ENCODE assay signal across 9 cellular contexts in genomic region chr1:27689423-27690173, GRCh38. TPM values are rescaled to one million over a fixed set of nuclear protein-coding genes. Genes with fewer than 3 reads are reported as not detected.
DNase-seq lines count a peak whose midpoint lies in the region; ATAC-seq and TF ChIP-seq lines count a peak whose summit lies in the region.
"Had no signal": no experiment of that assay in that cellular context is flagged by ENCODE, and none has a peak within 500 bp of the region (broad histone marks: within the 10 kb centered on the region; RNA-seq: fewer than 3 reads in every experiment).

No MANE protein-coding gene starts in this region.

- no peak for TF ChIP-seq CTCF in fibroblast of mammary gland (conservative IDR thresholded peaks at IDR 0.05; ENCODE audit: control insufficient read depth, insufficient read depth, low read depth, low read length)

- H3K27ac Mint-ChIP-seq in activated naive CD4-positive, alpha-beta T cell treated with anti-CD3 and anti-CD28 coated beads, Interleukin-2, amount 50 U/mL, for 72 hours: peak overlapping the region; percentile 6 to 13
- no peak overlapping the region for H3K27ac Mint-ChIP-seq in activated naive CD4-positive, alpha-beta T cell treated with anti-CD3 and anti-CD28 coated beads, Interleukin-2, amount 10 ng/mL, durations not matched to agents 7 days and 5 days
- H3K27ac Mint-ChIP-seq in stimulated activated memory B cell treated with anti-CD40 and anti-IgM and Interleukin-4, amounts not matched to agents 10 μg/mL and 1 μg/mL and 100 μg/mL, for 72 hours: peak overlapping the region; percentile 73

- H3K4me3 Mint-ChIP-seq in activated naive CD4-positive, alpha-beta T cell treated with anti-CD3 and anti-CD28 coated beads, Interleukin-2, amount 10 ng/mL, durations not matched to agents 7 days and 5 days: no peak overlapping the region
- H3K4me3 Mint-ChIP-seq in stimulated activated memory B cell treated with anti-CD40 and anti-IgM and Interleukin-4, amounts not matched to agents 10 μg/mL and 1 μg/mL and 100 μg/mL, for 72 hours: peak overlapping the region; percentile 59
- H3K4me3 Mint-ChIP-seq: CD4-positive, CD25-positive, alpha-beta regulatory T cell had no signal

- H3K36me3 Mint-ChIP-seq in activated naive CD4-positive, alpha-beta T cell treated with anti-CD3 and anti-CD28 coated beads, Interleukin-2, amount 50 U/mL, for 72 hours: peaks cover 0 to 11% of the 10 kb centered on the region in 2 donors
- no peaks in the 10 kb centered on the region for H3K36me3 Mint-ChIP-seq in activated naive CD4-positive, alpha-beta T cell treated with anti-CD3 and anti-CD28 coated beads, Interleukin-2, amount 10 ng/mL, durations not matched to agents 7 days and 5 days
- no peaks in the 10 kb centered on the region for H3K36me3 Mint-ChIP-seq in stimulated activated memory B cell treated with anti-CD40 and anti-IgM and Interleukin-4, amounts not matched to agents 10 μg/mL and 1 μg/mL and 100 μg/mL, for 72 hours
- H3K36me3 Mint-ChIP-seq: CD4-positive, CD25-positive, alpha-beta regulatory T cell had no signal

- H3K27me3 Mint-ChIP-seq in activated naive CD4-positive, alpha-beta T cell treated with anti-CD3 and anti-CD28 coated beads, Interleukin-2, amount 10 ng/mL, durations not matched to agents 7 days and 5 days: peaks cover 23% of the 10 kb centered on the region
- H3K27me3 Mint-ChIP-seq in stimulated activated memory B cell treated with anti-CD40 and anti-IgM and Interleukin-4, amounts not matched to agents 10 μg/mL and 1 μg/mL and 100 μg/mL, for 72 hours: peaks cover 16% of the 10 kb centered on the region

- H3K4me1 Mint-ChIP-seq in activated naive CD4-positive, alpha-beta T cell treated with anti-CD3 and anti-CD28 coated beads, Interleukin-2, amount 10 ng/mL, durations not matched to agents 7 days and 5 days: peaks cover 10% of the 10 kb centered on the region
- H3K4me1 Mint-ChIP-seq in stimulated activated memory B cell treated with anti-CD40 and anti-IgM and Interleukin-4, amounts not matched to agents 10 μg/mL and 1 μg/mL and 100 μg/mL, for 72 hours: peaks cover 12% of the 10 kb centered on the region

- ATAC-seq in activated naive CD4-positive, alpha-beta T cell treated with anti-CD3 and anti-CD28 coated beads, Interleukin-2, amount 50 U/mL, for 72 hours: peak; percentile 64 to 87
- ATAC-seq in stimulated activated memory B cell treated with anti-CD40 and anti-IgM and Interleukin-4, amounts not matched to agents 10 μg/mL and 1 μg/mL and 100 μg/mL, for 72 hours: peak; percentile 82
- no peak for ATAC-seq in HG03521 (IDR thresholded peaks at IDR 0.05; ENCODE audit: unreplicated experiment)

- no peak for DNase-seq in activated naive CD4-positive, alpha-beta T cell treated with anti-CD3 and anti-CD28 coated beads, Interleukin-2, amount 50 U/mL, for 72 hours (ENCODE audit: low spot score in 2 of 2)
- no peak for DNase-seq in activated naive CD4-positive, alpha-beta T cell treated with anti-CD3 and anti-CD28 coated beads, Interleukin-2, amount 10 ng/mL, durations not matched to agents 7 days and 5 days
- DNase-seq in HS-5 (ENCODE audit: low read depth): peak; percentile 33
- DNase-seq in fibroblast of mammary gland (ENCODE audit: low read depth): peak; percentile 61
- DNase-seq in NCI-H2171 (lab: John Stamatoyannopoulos, UW): no peak
- DNase-seq in COLO668 (lab: John Stamatoyannopoulos, UW; ENCODE audit: unreplicated experiment): no peak

- no peak overlapping the region for H3K4me3 ChIP-seq in fibroblast of mammary gland (ENCODE audit: control insufficient read depth, low read depth, low read length)

- CTCF ChIA-PET in activated naive CD4-positive, alpha-beta T cell treated with anti-CD3 and anti-CD28 coated beads, Interleukin-2, amount 10 ng/mL, durations not matched to agents 7 days and 5 days (lab: Charles Lee): no interaction called here

- peaks cover 0 to 4% of the 10 kb centered on the region in 2 donors for H3K9me3 Mint-ChIP-seq in activated naive CD4-positive, alpha-beta T cell treated with anti-CD3 and anti-CD28 coated beads, Interleukin-2, amount 50 U/mL, for 72 hours
- H3K9me3 Mint-ChIP-seq in activated naive CD4-positive, alpha-beta T cell treated with anti-CD3 and anti-CD28 coated beads, Interleukin-2, amount 10 ng/mL, durations not matched to agents 7 days and 5 days: peaks cover 2% of the 10 kb centered on the region
- H3K9me3 Mint-ChIP-seq in stimulated activated memory B cell treated with anti-CD40 and anti-IgM and Interleukin-4, amounts not matched to agents 10 μg/mL and 1 μg/mL and 100 μg/mL, for 72 hours: no peaks in the 10 kb centered on the region

RNA-seq across cellular contexts. Expression of gene IFI6, which starts 17.6 kb away (rescaled TPM):
- 100 to 1,000 TPM in 1 of 2 donors, 10 to 100 TPM in 1; 55.4 to 110 TPM for total RNA-seq in activated naive CD4-positive, alpha-beta T cell treated with anti-CD3 and anti-CD28 coated beads, Interleukin-2, amount 50 U/mL, for 72 hours

RNA-seq across cellular contexts. Expression of gene FAM76A, which starts 36.2 kb away (rescaled TPM):
- 10 to 100 TPM in 1 of 2 donors, 1 to 10 TPM in 1; 5.7 to 10.4 TPM for total RNA-seq in activated naive CD4-positive, alpha-beta T cell treated with anti-CD3 and anti-CD28 coated beads, Interleukin-2, amount 50 U/mL, for 72 hours

RNA-seq across cellular contexts. Expression of gene FGR, which starts 54.6 kb away (rescaled TPM):
- total RNA-seq in activated naive CD4-positive, alpha-beta T cell treated with anti-CD3 and anti-CD28 coated beads, Interleukin-2, amount 50 U/mL, for 72 hours: under 1 TPM; 0.29 to 0.68 TPM

Comparison
In these comparisons a context has a peak if more than half of its experiments do, and no peak if none do; other contexts are left out.
1. DNase-seq: peak in HS-5 (single experiment) and fibroblast of mammary gland (single experiment); none in activated naive CD4-positive, alpha-beta T cell treated with anti-CD3 and anti-CD28 coated beads, Interleukin-2, amount 50 U/mL, for 72 hours (0 of 2), activated naive CD4-positive, alpha-beta T cell treated with anti-CD3 and anti-CD28 coated beads, Interleukin-2, amount 10 ng/mL, durations not matched to agents 7 days and 5 days (single experiment), NCI-H2171 (single experiment) and COLO668 (single experiment).